ENCODE assay signal across 1 cellular context in genomic region chr20:23509580-23509913, GRCh38.
TF ChIP-seq lines count a peak whose summit lies in the region.

No MANE protein-coding gene starts in this region.

TF ChIP-seq in H1, 55 proteins besides CTCF, POLR2A, EP300 and RAD21:
- TF ChIP-seq JUND (IDR thresholded peaks at IDR 0.05; ENCODE audit: low read length), result no peak
- no peak for TF ChIP-seq FOSL1 (IDR thresholded peaks at IDR 0.05; ENCODE audit: insufficient read depth, low read depth, low read length)
- no peak for TF ChIP-seq CREB1 (IDR thresholded peaks at IDR 0.05)
- TF ChIP-seq RFX5 (IDR thresholded peaks at IDR 0.05; ENCODE audit: borderline replicate concordance, low read depth, low read length), result no peak
- no peak for TF ChIP-seq CBX8 (IDR thresholded peaks at IDR 0.05; ENCODE audit: borderline replicate concordance, low read depth, low read length)
- no peak for TF ChIP-seq YY1 (IDR thresholded peaks at IDR 0.05; ENCODE audit: low read depth, low read length)
- no peak for TF ChIP-seq SIN3A (conservative IDR thresholded peaks at IDR 0.05 in 1 of 2, IDR thresholded peaks at IDR 0.05 in 1 of 2; ENCODE audit: low read depth in 1 of 2, low read length in 2 of 2)
- no peak for TF ChIP-seq ATF3 (IDR thresholded peaks at IDR 0.05; ENCODE audit: insufficient read depth, low read depth, low read length)
- TF ChIP-seq KDM4A (IDR thresholded peaks at IDR 0.05; ENCODE audit: low read depth, low read length, severe bottlenecking), result no peak
- no peak for TF ChIP-seq HDAC6 (IDR thresholded peaks at IDR 0.05; ENCODE audit: low read depth, low read length)
- TF ChIP-seq CTBP2 (IDR thresholded peaks at IDR 0.05; ENCODE audit: borderline replicate concordance, insufficient read depth, insufficient read length, low read length), result no peak
- TF ChIP-seq CBX5 (IDR thresholded peaks at IDR 0.05; ENCODE audit: low read depth, low read length), result no peak
- no peak for TF ChIP-seq MAFK (IDR thresholded peaks at IDR 0.05; ENCODE audit: low read depth, low read length)
- no peak for TF ChIP-seq GABPA (IDR thresholded peaks at IDR 0.05; ENCODE audit: borderline replicate concordance, insufficient read depth, low read length)
- no peak for TF ChIP-seq RBBP5 (IDR thresholded peaks at IDR 0.05; ENCODE audit: borderline replicate concordance, low read depth, low read length)
- no peak for TF ChIP-seq KDM1A (IDR thresholded peaks at IDR 0.05; ENCODE audit: borderline replicate concordance, low read length)
- TF ChIP-seq POLR2AphosphoS5 (IDR thresholded peaks at IDR 0.05; ENCODE audit: low read depth, low read length), result no peak
- TF ChIP-seq NRF1 (IDR thresholded peaks at IDR 0.05; ENCODE audit: low read depth, low read length), result no peak
- TF ChIP-seq CHD2 (IDR thresholded peaks at IDR 0.05; ENCODE audit: low read length), result no peak
- no peak for TF ChIP-seq BACH1 (IDR thresholded peaks at IDR 0.05; ENCODE audit: low read length)
TF ChIP-seq in H1: peak in this region for 0.
